In genomic region chr9:96061293-96061987, GRCh38 we compare ENCODE assay signal across 9 cellular contexts.
A peak's percentile ranks its signal among the peaks of the same experiment; 100 is the strongest.
DNase-seq lines count a peak whose midpoint lies in the region; ATAC-seq and TF ChIP-seq lines count a peak whose summit lies in the region.
"Had no signal": no experiment of that assay in that cellular context is flagged by ENCODE, and none has a peak within 500 bp of the region (broad histone marks: within the 10 kb centered on the region; RNA-seq: fewer than 3 reads in every experiment).

No MANE protein-coding gene starts in this region.

- TF ChIP-seq CTCF in DOHH2 (IDR thresholded peaks at IDR 0.05; ENCODE audit: low read depth, low read length, poor library complexity, severe bottlenecking) (peak; percentile 35), mesothelial cell of epicardium (IDR thresholded peaks at IDR 0.05; ENCODE audit: unreplicated experiment) (no peak)

- H3K4me1 ChIP-seq in DOHH2 (ENCODE audit: control insufficient read depth, low read length), result no peaks in the 10 kb centered on the region

- H3K9me2 ChIP-seq in DOHH2 (replicated peaks; ENCODE audit: control insufficient read depth, low read length), result no peaks in the 10 kb centered on the region

- H3K36me3 ChIP-seq in DOHH2 (ENCODE audit: control insufficient read depth, low read length), result no peaks in the 10 kb centered on the region

- H3K79me2 ChIP-seq in DOHH2 (ENCODE audit: control insufficient read depth, low read length), result no peaks in the 10 kb centered on the region

- H3K9me3 ChIP-seq in DOHH2 (ENCODE audit: control insufficient read depth, insufficient read depth, low read length), result no peaks in the 10 kb centered on the region

- H3K27me3 Mint-ChIP-seq in activated CD4-positive, alpha-beta T cell treated with anti-CD3 and anti-CD28 coated beads, Interleukin-2, amount 10 ng/mL, durations not matched to agents 7 days and 5 days, result no peaks in the 10 kb centered on the region
- no peaks in the 10 kb centered on the region for H3K27me3 Mint-ChIP-seq in mesothelial cell of epicardium (ENCODE audit: low read depth)

- no peak overlapping the region for H3K4me3 ChIP-seq in DOHH2 (ENCODE audit: low read length)

- H3K36me3 Mint-ChIP-seq in activated CD4-positive, alpha-beta T cell treated with anti-CD3 and anti-CD28 coated beads, Interleukin-2, amount 10 ng/mL, durations not matched to agents 7 days and 5 days (ENCODE audit: low read depth), result no peaks in the 10 kb centered on the region
- no peaks in the 10 kb centered on the region for H3K36me3 Mint-ChIP-seq in mesothelial cell of epicardium

- H3K27me3 ChIP-seq in DOHH2 (ENCODE audit: control insufficient read depth, low read length), result peaks cover 4% of the 10 kb centered on the region; the same call in 1 of the 2 replicates

- no peak for ATAC-seq in HG02623 (IDR thresholded peaks at IDR 0.05; ENCODE audit: unreplicated experiment)

- H3K4me2 ChIP-seq in DOHH2 (ENCODE audit: low read length), result no peak overlapping the region

- H3K27ac Mint-ChIP-seq in activated CD4-positive, alpha-beta T cell treated with anti-CD3 and anti-CD28 coated beads, Interleukin-2, amount 10 ng/mL, durations not matched to agents 7 days and 5 days, result no peak overlapping the region
- H3K27ac Mint-ChIP-seq in mesothelial cell of epicardium, result peak overlapping the region; percentile 26
- H3K27ac Mint-ChIP-seq: activated B cell treated with CpG ODN at 0.5 μM for 24 hours had no signal

- no peak overlapping the region for H3K27ac ChIP-seq in DOHH2 (ENCODE audit: low read depth, low read length)

- H4K20me1 ChIP-seq in DOHH2 (ENCODE audit: control insufficient read depth, insufficient read depth, low read depth, low read length), result no peaks in the 10 kb centered on the region

- H3F3A ChIP-seq in DOHH2 (ENCODE audit: control insufficient read depth, insufficient read depth), result no peaks in the 10 kb centered on the region

- CTCF ChIA-PET in activated CD4-positive, alpha-beta T cell treated with anti-CD3 and anti-CD28 coated beads, Interleukin-2, amount 10 ng/mL, durations not matched to agents 7 days and 5 days (lab: Charles Lee), result interaction anchor here (0.9 to 1.3 kb wide), 3 partner anchors 9 to 35 kb away, joined by 3 to 4 read pairs (median 3); no protein-coding TSS in a partner anchor

- H3K4me1 Mint-ChIP-seq in activated CD4-positive, alpha-beta T cell treated with anti-CD3 and anti-CD28 coated beads, Interleukin-2, amount 10 ng/mL, durations not matched to agents 7 days and 5 days, result peaks cover 1% of the 10 kb centered on the region
- H3K4me1 Mint-ChIP-seq in mesothelial cell of epicardium, result peaks cover 14% of the 10 kb centered on the region
- H3K4me1 Mint-ChIP-seq: activated B cell treated with CpG ODN at 0.5 μM for 24 hours had no signal

- DNase-seq in LHCN-M2 (ENCODE audit: low read depth), result peak; percentile 52
- DNase-seq in activated CD4-positive, alpha-beta T cell treated with anti-CD3 and anti-CD28 coated beads, Interleukin-2, amount 10 ng/mL, durations not matched to agents 7 days and 5 days, result peak; percentile 56
- peak; percentile 37 for DNase-seq in effector CD4-positive, alpha-beta T cell
- no peak for DNase-seq in mesothelial cell of epicardium (ENCODE audit: low spot score in 2 of 2, unreplicated experiment in 2 of 2)
- peak; percentile 77 for DNase-seq in superior temporal gyrus (ENCODE audit: extremely low spot score)
- DNase-seq in NCI-H345 treated with DMSO at 0.1 percent for 48 hours (lab: John Stamatoyannopoulos, UW; ENCODE audit: unreplicated experiment), result no peak
- DNase-seq: activated B cell treated with CpG ODN at 0.5 μM for 24 hours had no signal

- H3K9me3 Mint-ChIP-seq in activated CD4-positive, alpha-beta T cell treated with anti-CD3 and anti-CD28 coated beads, Interleukin-2, amount 10 ng/mL, durations not matched to agents 7 days and 5 days, result peaks cover 4% of the 10 kb centered on the region
- H3K9me3 Mint-ChIP-seq in mesothelial cell of epicardium, result peaks cover 6% of the 10 kb centered on the region

- POLR2A ChIA-PET in activated CD4-positive, alpha-beta T cell treated with anti-CD3 and anti-CD28 coated beads, Interleukin-2, amount 10 ng/mL, durations not matched to agents 7 days and 5 days (lab: Charles Lee), result no interaction called here

- H3K4me3 Mint-ChIP-seq in activated CD4-positive, alpha-beta T cell treated with anti-CD3 and anti-CD28 coated beads, Interleukin-2, amount 10 ng/mL, durations not matched to agents 7 days and 5 days, result no peak overlapping the region
- H3K4me3 Mint-ChIP-seq in mesothelial cell of epicardium, result no peak overlapping the region
- H3K4me3 Mint-ChIP-seq: activated B cell treated with CpG ODN at 0.5 μM for 24 hours had no signal

Comparison
In these comparisons a context has a peak if more than half of its experiments do, and no peak if none do; other contexts are left out.
1. DNase-seq: peak in LHCN-M2 (single experiment), activated CD4-positive, alpha-beta T cell treated with anti-CD3 and anti-CD28 coated beads, Interleukin-2, amount 10 ng/mL, durations not matched to agents 7 days and 5 days (single experiment), effector CD4-positive, alpha-beta T cell (single experiment) and superior temporal gyrus (single experiment); none in mesothelial cell of epicardium (0 of 2) and NCI-H345 treated with DMSO at 0.1 percent for 48 hours (single experiment).